In the genomic region with DNA sequence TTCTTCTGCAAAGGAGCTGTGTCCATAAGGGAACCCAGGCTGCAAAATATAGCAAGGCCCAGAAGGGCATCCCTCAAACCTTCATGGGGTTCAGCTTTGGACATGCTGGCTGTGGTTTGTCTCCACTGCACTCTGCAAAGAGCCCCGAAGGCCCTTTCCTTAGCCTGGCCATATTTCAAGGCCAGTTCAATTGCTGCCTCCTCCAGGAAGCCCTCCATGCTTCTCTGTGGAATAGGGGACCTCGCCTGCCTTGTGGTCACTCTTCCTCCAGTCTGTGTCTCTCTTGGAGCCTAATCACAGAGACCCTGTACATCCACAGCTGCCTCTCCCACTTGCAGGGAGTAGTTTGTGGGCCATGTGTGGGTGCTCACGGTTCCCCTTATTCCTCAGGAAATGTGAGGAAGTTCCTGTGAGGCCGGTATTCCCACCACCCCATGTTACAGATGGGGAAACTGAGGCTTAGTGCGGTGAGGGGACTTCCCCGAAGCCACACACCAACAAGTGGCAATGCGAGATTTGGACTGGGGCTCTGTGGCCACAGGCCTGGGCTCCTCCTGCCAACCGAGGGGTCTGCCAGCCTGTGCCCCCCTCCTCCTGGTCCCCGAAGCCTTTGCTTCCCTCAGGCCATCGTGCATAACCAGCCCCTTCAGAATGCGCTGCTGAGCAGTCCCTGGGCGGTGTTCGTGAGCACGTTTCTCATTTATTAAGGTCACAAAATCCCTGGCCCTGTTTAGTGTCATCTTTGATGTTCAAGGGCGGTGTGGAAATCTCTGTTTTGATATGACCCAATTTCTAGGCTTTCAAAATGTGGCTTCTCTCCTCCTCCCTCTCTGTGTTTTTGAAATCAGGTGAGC, we compare ENCODE assay signal across 1 cellular context.
TF ChIP-seq lines count a peak whose summit lies in the region.

No MANE protein-coding gene starts in this region.

TF ChIP-seq in WTC11, 78 proteins besides CTCF, POLR2A, EP300 and RAD21 (continued from another document):
- TF ChIP-seq JAZF1 (CRISPR knock-in tag; IDR thresholded peaks at IDR 0.05) = no peak
TF ChIP-seq in WTC11: peak in this region for 0.
